ENCODE assay signal across 8 cellular contexts in genomic region chr1:2584822-2585317, GRCh38. TPM values are rescaled to one million over a fixed set of nuclear protein-coding genes. Genes with fewer than 3 reads are reported as not detected.
DNase-seq lines count a peak whose midpoint lies in the region; ATAC-seq and TF ChIP-seq lines count a peak whose summit lies in the region.

No MANE protein-coding gene starts in this region.

- peaks cover 28 to 61% (median 33%) of the 10 kb centered on the region in 3 donors for H3K4me1 Mint-ChIP-seq in CD8-positive, alpha-beta memory T cell

- CTCF ChIA-PET in CD8-positive, alpha-beta memory T cell (lab: Charles Lee): interaction anchor here (1.1 to 4.0 kb wide), 10 partner anchors 12 to 390 kb away, joined by 3 to 34 read pairs (median 6); partner anchors contain the start of genes FAAP20, MORN1, RER1 and TNFRSF14
- CTCF ChIA-PET in RWPE1 (lab: Yijun Ruan, JAX): no interaction called here

- WGBS in esophagus squamous epithelium, 2 donors: 57 to 80% methylated on average over 1 to 7 of the region's 11 CpGs

- DNase-seq in CD8-positive, alpha-beta memory T cell: peak in 2 of 5 donors; percentile 23 to 36
- DNase-seq in RWPE1 (ENCODE audit: low spot score) (no peak), esophagus squamous epithelium (lab: John Stamatoyannopoulos, UW) (no peak), posterior vena cava (ENCODE audit: low spot score) (peak; percentile 78), glomerular visceral epithelial cell (ENCODE audit: extremely low spot score) (no peak), cerebellar nuclear complex (lab: John Stamatoyannopoulos, UW) (no peak)
- no peak for DNase-seq in stimulated activated CD4-positive, alpha-beta T cell treated with anti-CD3 and anti-CD28 coated beads, Interleukin-4, amount 100 ng/mL, for 1 hour

- no peaks in the 10 kb centered on the region for H3K27me3 ChIP-seq in CD8-positive, alpha-beta memory T cell (ENCODE audit: insufficient read depth, low read length, poor library complexity, severe bottlenecking)
- peaks cover 0 to 10% (median 0%) of the 10 kb centered on the region in 4 donors for H3K27me3 ChIP-seq in esophagus squamous epithelium

- H3K4me3 Mint-ChIP-seq in CD8-positive, alpha-beta memory T cell: peak overlapping the region; percentile 86 to 99 (median 93)

- POLR2A ChIA-PET in CD8-positive, alpha-beta memory T cell (lab: Charles Lee): interaction anchor here (0.6 to 4.3 kb wide), 8 partner anchors 29 to 193 kb away, joined by 3 to 48 read pairs (median 8); partner anchors contain the start of genes MORN1, PANK4, RER1 and TNFRSF14
- POLR2A ChIA-PET in RWPE1 (lab: Yijun Ruan, JAX; ENCODE audit: low non-redundant PET): interaction anchor here (0.7 kb wide), 2 partner anchors 193 to 204 kb away, joined by 4 to 7 read pairs; no protein-coding TSS in a partner anchor

- TF ChIP-seq POLR2A in esophagus squamous epithelium (IDR thresholded peaks at IDR 0.05): no peak

- H3K4me1 ChIP-seq in CD8-positive, alpha-beta memory T cell (ENCODE audit: insufficient read depth, low read length): peaks cover 40% of the 10 kb centered on the region
- peaks cover 29 to 53% (median 36%) of the 10 kb centered on the region in 3 donors for H3K4me1 ChIP-seq in esophagus squamous epithelium

- H3K27me3 Mint-ChIP-seq in CD8-positive, alpha-beta memory T cell: no peaks in the 10 kb centered on the region

- no peak for TF ChIP-seq CTCF in RWPE1 (conservative IDR thresholded peaks at IDR 0.05; ENCODE audit: low read depth)
- no peak for TF ChIP-seq CTCF in esophagus squamous epithelium (IDR thresholded peaks at IDR 0.05)

- H3K4me3 ChIP-seq in CD8-positive, alpha-beta memory T cell (ENCODE audit: low read length): peak overlapping the region; percentile 94
- H3K4me3 ChIP-seq in esophagus squamous epithelium: peak overlapping the region; percentile 64 to 90 (median 84)

- intact Hi-C loops in esophagus squamous epithelium (cut with DNase I): no loop called here
- intact Hi-C loops in posterior vena cava (cut with DNase I): no loop called here

- ATAC-seq in HG02798 (IDR thresholded peaks at IDR 0.05; ENCODE audit: poor library complexity, unreplicated experiment): no peak

- H3K36me3 Mint-ChIP-seq in CD8-positive, alpha-beta memory T cell: peaks cover 0 to 18% (median 0%) of the 10 kb centered on the region in 3 donors

- peak overlapping the region; percentile 86 to 98 (median 98) for H3K27ac Mint-ChIP-seq in CD8-positive, alpha-beta memory T cell

- H3K36me3 ChIP-seq in CD8-positive, alpha-beta memory T cell (ENCODE audit: insufficient read depth, low read length): no peaks in the 10 kb centered on the region
- peaks cover 0 to 14% (median 0%) of the 10 kb centered on the region in 3 donors for H3K36me3 ChIP-seq in esophagus squamous epithelium

- H3K27ac ChIP-seq in CD8-positive, alpha-beta memory T cell (ENCODE audit: low read depth, low read length): peak overlapping the region; percentile 95
- H3K27ac ChIP-seq in RWPE1 (peak overlapping the region; percentile 87), esophagus squamous epithelium (peak overlapping the region; percentile 97 to 99 (median 98))

- H3K9me3 Mint-ChIP-seq in CD8-positive, alpha-beta memory T cell: no peaks in the 10 kb centered on the region

- H3K9me3 ChIP-seq in CD8-positive, alpha-beta memory T cell (ENCODE audit: low read length): no peaks in the 10 kb centered on the region
- H3K9me3 ChIP-seq in esophagus squamous epithelium: no peaks in the 10 kb centered on the region

RNA-seq across cellular contexts. Expression of gene PRXL2B, which starts 1.7 kb away (rescaled TPM):
- 10 to 100 TPM; 41.3 to 45.5 TPM for total RNA-seq in CD8-positive, alpha-beta memory T cell
- polyA plus RNA-seq in CD8-positive, alpha-beta memory T cell: 23.2 TPM
- 10 to 100 TPM in 3 of 4 donors, 1 to 10 TPM in 1; 8.2 to 33.9 (median 11.3) TPM for total RNA-seq in esophagus squamous epithelium
- 10 to 100 TPM; 11.4 to 12.2 TPM for total RNA-seq in posterior vena cava

RNA-seq across cellular contexts. Expression of gene TNFRSF14, which starts 28.7 kb away (rescaled TPM):
- total RNA-seq in CD8-positive, alpha-beta memory T cell: 100 to 1,000 TPM; 164 to 168 TPM
- 51.6 TPM for polyA plus RNA-seq in CD8-positive, alpha-beta memory T cell
- 10 to 100 TPM; 13.8 to 39.5 (median 19.6) TPM for total RNA-seq in esophagus squamous epithelium
- total RNA-seq in posterior vena cava: 10 to 100 TPM; 37.7 to 63.6 TPM

RNA-seq across cellular contexts. Expression of gene MMEL1, which starts 47.9 kb away (rescaled TPM):
- under 1 TPM in 1 of 2 experiments, not detected in 1; 0.44 TPM for total RNA-seq in CD8-positive, alpha-beta memory T cell
- polyA plus RNA-seq in CD8-positive, alpha-beta memory T cell: 6.8 TPM
- total RNA-seq in esophagus squamous epithelium (1 to 10 TPM in 1 of 4 donors, not detected in 3; 3.1 TPM), posterior vena cava (1 to 10 TPM in 1 of 2 donors, under 1 TPM in 1; 0.57 to 1.8 TPM)

RNA-seq across cellular contexts. Expression of gene HES5, which starts 54.8 kb away (rescaled TPM):
- total RNA-seq in CD8-positive, alpha-beta memory T cell: not detected
- not detected for polyA plus RNA-seq in CD8-positive, alpha-beta memory T cell
- total RNA-seq in esophagus squamous epithelium: under 1 TPM in 3 of 4 donors, not detected in 1; 0.35 to 0.76 (median 0.70) TPM
- total RNA-seq in posterior vena cava: under 1 TPM; 0.24 to 0.32 TPM

RNA-seq across cellular contexts. Expression of gene PANK4, which starts 58.5 kb away (rescaled TPM):
- 10 to 100 TPM; 40.3 to 46.3 TPM for total RNA-seq in CD8-positive, alpha-beta memory T cell
- polyA plus RNA-seq in CD8-positive, alpha-beta memory T cell: 25.0 TPM
- total RNA-seq in esophagus squamous epithelium (10 to 100 TPM; 11.8 to 29.1 (median 17.0) TPM), posterior vena cava (10 to 100 TPM; 17.4 to 18.6 TPM)
